ENCODE assay signal across 12 cellular contexts in the genomic region with DNA sequence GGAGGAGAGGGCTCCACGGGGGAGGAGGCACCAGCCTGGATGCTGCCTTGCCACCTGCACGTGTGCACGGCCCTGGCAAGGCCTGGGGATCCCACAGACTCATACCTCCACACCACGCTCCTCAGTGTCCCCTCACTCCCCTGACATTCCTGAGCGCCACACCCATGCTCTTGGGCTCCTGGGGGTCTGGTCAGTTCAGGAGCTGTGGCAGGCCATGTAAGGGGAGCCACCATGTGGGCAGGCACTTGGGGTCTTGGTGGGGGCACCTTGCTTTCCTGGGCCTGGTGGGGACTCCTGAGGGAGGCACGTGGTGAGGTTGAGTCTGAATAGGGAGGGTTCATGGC. TPM values are rescaled to one million over a fixed set of nuclear protein-coding genes. Genes with fewer than 3 reads are reported as not detected.
DNase-seq lines count a peak whose midpoint lies in the region; ATAC-seq and TF ChIP-seq lines count a peak whose summit lies in the region.
"Had no signal": no experiment of that assay in that cellular context is flagged by ENCODE, and none has a peak within 500 bp of the region (broad histone marks: within the 10 kb centered on the region; RNA-seq: fewer than 3 reads in every experiment).

No MANE protein-coding gene starts in this region.

- intact Hi-C loops in CD4-positive, alpha-beta memory T cell (cut with micrococcal nuclease): no loop called here
- intact Hi-C loops in left ventricle myocardium inferior (cut with micrococcal nuclease): no loop called here

- CTCF ChIA-PET in CD4-positive, alpha-beta memory T cell (lab: Charles Lee; ENCODE audit: partially characterized antibody): no interaction called here
- CTCF ChIA-PET in activated CD8-positive, alpha-beta T cell treated with anti-CD3 and anti-CD28 coated beads, Interleukin-2, amount 10 ng/mL, durations not matched to agents 7 days and 5 days (lab: Charles Lee): no interaction called here

- H3K9ac ChIP-seq in rectal smooth muscle tissue (ENCODE audit: low read length): peak overlapping the region; percentile 59

- H3K9me3 ChIP-seq in CD4-positive, alpha-beta memory T cell (ENCODE audit: control insufficient read depth in 1 of 2, low read length in 2 of 2): no peaks in the 10 kb centered on the region
- H3K9me3 ChIP-seq in left ventricle myocardium inferior (replicated peaks): no peaks in the 10 kb centered on the region

- no peaks in the 10 kb centered on the region for H3K27me3 ChIP-seq in CD4-positive, alpha-beta memory T cell (ENCODE audit: insufficient read depth, low read length)
- H3K27me3 ChIP-seq in left ventricle myocardium inferior (ENCODE audit: low read depth): no peaks in the 10 kb centered on the region
- no peaks in the 10 kb centered on the region for H3K27me3 ChIP-seq in rectal smooth muscle tissue (ENCODE audit: control insufficient read depth, insufficient read depth, low read length)

- H3K27ac Mint-ChIP-seq in CD4-positive, alpha-beta memory T cell: peak overlapping the region in 5 of 7 donors; percentile 18 to 80 (median 78)
- peak overlapping the region; percentile 22 for H3K27ac Mint-ChIP-seq in activated CD8-positive, alpha-beta T cell treated with anti-CD3 and anti-CD28 coated beads, Interleukin-2, amount 10 ng/mL, durations not matched to agents 7 days and 5 days
- H3K27ac Mint-ChIP-seq in stimulated activated memory B cell treated with anti-CD40 and anti-IgM and Interleukin-4, amounts not matched to agents 10 μg/mL and 1 μg/mL and 100 μg/mL, for 72 hours: no peak overlapping the region
- H3K27ac Mint-ChIP-seq: activated T-helper 17 cell treated with anti-CD3 and anti-CD28 coated beads, Interleukin-2, amount 50 U/mL, for 72 hours; type B pancreatic cell had no signal

- H3K4me3 Mint-ChIP-seq in CD4-positive, alpha-beta memory T cell: no peak overlapping the region
- H3K4me3 Mint-ChIP-seq in activated CD8-positive, alpha-beta T cell treated with anti-CD3 and anti-CD28 coated beads, Interleukin-2, amount 10 ng/mL, durations not matched to agents 7 days and 5 days: no peak overlapping the region
- H3K4me3 Mint-ChIP-seq in stimulated activated memory B cell treated with anti-CD40 and anti-IgM and Interleukin-4, amounts not matched to agents 10 μg/mL and 1 μg/mL and 100 μg/mL, for 72 hours: no peak overlapping the region
- H3K4me3 Mint-ChIP-seq: activated T-helper 17 cell treated with anti-CD3 and anti-CD28 coated beads, Interleukin-2, amount 50 U/mL, for 72 hours; type B pancreatic cell had no signal

- H3K4me1 ChIP-seq in CD4-positive, alpha-beta memory T cell (ENCODE audit: insufficient read depth, low read length): no peaks in the 10 kb centered on the region
- H3K4me1 ChIP-seq in left ventricle myocardium inferior (peaks cover 59% of the 10 kb centered on the region), rectal smooth muscle tissue (ENCODE audit: control insufficient read depth, insufficient read depth, low read length) (peaks cover 31% of the 10 kb centered on the region)

- no peak overlapping the region for H3K4me3 ChIP-seq in CD4-positive, alpha-beta memory T cell (ENCODE audit: low read length in 2 of 2)
- H3K4me3 ChIP-seq in left ventricle myocardium inferior (peak overlapping the region; percentile 59), rectal smooth muscle tissue (ENCODE audit: low read length) (peak overlapping the region; percentile 40)

- peak in 1 of 5 donors; percentile 1 for DNase-seq in CD4-positive, alpha-beta memory T cell
- no peak for DNase-seq in activated CD8-positive, alpha-beta T cell treated with anti-CD3 and anti-CD28 coated beads, Interleukin-2, amount 10 ng/mL, durations not matched to agents 7 days and 5 days
- DNase-seq in left ventricle myocardium inferior: peak; percentile 13
- no peak for DNase-seq in AG08395 (ENCODE audit: low spot score)
- no peak for DNase-seq in stimulated activated CD4-positive, alpha-beta T cell treated with anti-CD3 and anti-CD28 coated beads, Interleukin-1b, Interleukin-23, amount 100 ng/mL, for 48 hours
- DNase-seq: NCI-H146 had no signal

- POLR2A ChIA-PET in CD4-positive, alpha-beta memory T cell (lab: Charles Lee; ENCODE audit: partially characterized antibody): interaction anchor here (2.5 kb wide), 1 partner anchor 10 kb away, joined by 20 read pairs; a partner anchor contains a TSS
- POLR2A ChIA-PET in activated CD8-positive, alpha-beta T cell treated with anti-CD3 and anti-CD28 coated beads, Interleukin-2, amount 10 ng/mL, durations not matched to agents 7 days and 5 days (lab: Charles Lee): interaction anchor here (0.9 to 1.3 kb wide), 2 partner anchors 10 to 14 kb away, joined by 3 to 6 read pairs; no protein-coding TSS in a partner anchor

- no peak for ATAC-seq in activated CD8-positive, alpha-beta T cell treated with anti-CD3 and anti-CD28 coated beads, Interleukin-2, amount 10 ng/mL, durations not matched to agents 7 days and 5 days
- no peak for ATAC-seq in HG03354 (IDR thresholded peaks at IDR 0.05; ENCODE audit: poor library complexity, severe bottlenecking, unreplicated experiment)
- ATAC-seq in stimulated activated memory B cell treated with anti-CD40 and anti-IgM and Interleukin-4, amounts not matched to agents 10 μg/mL and 1 μg/mL and 100 μg/mL, for 72 hours: no peak
- ATAC-seq: activated T-helper 17 cell treated with anti-CD3 and anti-CD28 coated beads, Interleukin-2, amount 50 U/mL, for 72 hours had no signal

- no peaks in the 10 kb centered on the region for H3K27me3 Mint-ChIP-seq in CD4-positive, alpha-beta memory T cell
- H3K27me3 Mint-ChIP-seq in activated CD8-positive, alpha-beta T cell treated with anti-CD3 and anti-CD28 coated beads, Interleukin-2, amount 10 ng/mL, durations not matched to agents 7 days and 5 days (ENCODE audit: low read depth): no peaks in the 10 kb centered on the region
- no peaks in the 10 kb centered on the region for H3K27me3 Mint-ChIP-seq in stimulated activated memory B cell treated with anti-CD40 and anti-IgM and Interleukin-4, amounts not matched to agents 10 μg/mL and 1 μg/mL and 100 μg/mL, for 72 hours
- H3K27me3 Mint-ChIP-seq: activated T-helper 17 cell treated with anti-CD3 and anti-CD28 coated beads, Interleukin-2, amount 50 U/mL, for 72 hours; type B pancreatic cell had no signal

- H3K4me1 Mint-ChIP-seq in CD4-positive, alpha-beta memory T cell: peaks cover 0 to 4% (median 0%) of the 10 kb centered on the region in 4 donors
- H3K4me1 Mint-ChIP-seq in activated CD8-positive, alpha-beta T cell treated with anti-CD3 and anti-CD28 coated beads, Interleukin-2, amount 10 ng/mL, durations not matched to agents 7 days and 5 days (ENCODE audit: low read depth): peaks cover 26% of the 10 kb centered on the region
- H3K4me1 Mint-ChIP-seq in stimulated activated memory B cell treated with anti-CD40 and anti-IgM and Interleukin-4, amounts not matched to agents 10 μg/mL and 1 μg/mL and 100 μg/mL, for 72 hours: peaks cover 8% of the 10 kb centered on the region

- no peaks in the 10 kb centered on the region for H3K9me3 Mint-ChIP-seq in CD4-positive, alpha-beta memory T cell
- no peaks in the 10 kb centered on the region for H3K9me3 Mint-ChIP-seq in activated CD8-positive, alpha-beta T cell treated with anti-CD3 and anti-CD28 coated beads, Interleukin-2, amount 10 ng/mL, durations not matched to agents 7 days and 5 days (ENCODE audit: insufficient read depth)
- no peaks in the 10 kb centered on the region for H3K9me3 Mint-ChIP-seq in stimulated activated memory B cell treated with anti-CD40 and anti-IgM and Interleukin-4, amounts not matched to agents 10 μg/mL and 1 μg/mL and 100 μg/mL, for 72 hours
- H3K9me3 Mint-ChIP-seq: activated T-helper 17 cell treated with anti-CD3 and anti-CD28 coated beads, Interleukin-2, amount 50 U/mL, for 72 hours; type B pancreatic cell had no signal

- TF ChIP-seq CTCF in left ventricle myocardium inferior (IDR thresholded peaks at IDR 0.05; ENCODE audit: borderline replicate concordance): no peak

- peaks cover 27% of the 10 kb centered on the region for H3K36me3 ChIP-seq in CD4-positive, alpha-beta memory T cell (ENCODE audit: insufficient read depth, low read length)
- H3K36me3 ChIP-seq in left ventricle myocardium inferior (peaks cover 26% of the 10 kb centered on the region), rectal smooth muscle tissue (ENCODE audit: control insufficient read depth, insufficient read depth, low read length) (peaks cover 13% of the 10 kb centered on the region)

- no peak overlapping the region for H3K27ac ChIP-seq in CD4-positive, alpha-beta memory T cell (ENCODE audit: low read depth, low read length)
- H3K27ac ChIP-seq in left ventricle myocardium inferior (replicated peaks) (peak overlapping the region; percentile 90), rectal smooth muscle tissue (ENCODE audit: low read depth, low read length) (peak overlapping the region; percentile 97)
- H3K27ac ChIP-seq: C4-2B had no signal

- H3K36me3 Mint-ChIP-seq in CD4-positive, alpha-beta memory T cell: peaks cover 0 to 2% of the 10 kb centered on the region in 2 donors
- H3K36me3 Mint-ChIP-seq in activated CD8-positive, alpha-beta T cell treated with anti-CD3 and anti-CD28 coated beads, Interleukin-2, amount 10 ng/mL, durations not matched to agents 7 days and 5 days (ENCODE audit: low read depth): no peaks in the 10 kb centered on the region
- H3K36me3 Mint-ChIP-seq in stimulated activated memory B cell treated with anti-CD40 and anti-IgM and Interleukin-4, amounts not matched to agents 10 μg/mL and 1 μg/mL and 100 μg/mL, for 72 hours: no peaks in the 10 kb centered on the region
- H3K36me3 Mint-ChIP-seq: type B pancreatic cell had no signal

RNA-seq across cellular contexts. Expression of a gene that starts 1.4 kb away (rescaled TPM):
- under 1 TPM; 0.61 to 0.80 TPM for total RNA-seq in CD4-positive, alpha-beta memory T cell
- not detected for polyA plus RNA-seq in CD4-positive, alpha-beta memory T cell
- total RNA-seq in activated CD8-positive, alpha-beta T cell treated with anti-CD3 and anti-CD28 coated beads, Interleukin-2, amount 10 ng/mL, durations not matched to agents 7 days and 5 days: 1 to 10 TPM; 4.1 to 4.4 TPM
- total RNA-seq in left ventricle myocardium inferior: 1.0 TPM

RNA-seq across cellular contexts. Expression of a gene that starts 11.1 kb away (rescaled TPM):
- total RNA-seq in CD4-positive, alpha-beta memory T cell: 100 to 1,000 TPM; 179 to 185 TPM
- polyA plus RNA-seq in CD4-positive, alpha-beta memory T cell: 100 to 1,000 TPM; 382 to 488 TPM
- total RNA-seq in activated CD8-positive, alpha-beta T cell treated with anti-CD3 and anti-CD28 coated beads, Interleukin-2, amount 10 ng/mL, durations not matched to agents 7 days and 5 days: 100 to 1,000 TPM; 339 to 344 TPM
- total RNA-seq in left ventricle myocardium inferior: 150 TPM

RNA-seq across cellular contexts. Expression of a gene that starts 14.5 kb away (rescaled TPM):
- 10 to 100 TPM; 10.9 to 12.0 TPM for total RNA-seq in CD4-positive, alpha-beta memory T cell
- polyA plus RNA-seq in CD4-positive, alpha-beta memory T cell: 1 to 10 TPM; 1.3 to 2.9 TPM
- total RNA-seq in activated CD8-positive, alpha-beta T cell treated with anti-CD3 and anti-CD28 coated beads, Interleukin-2, amount 10 ng/mL, durations not matched to agents 7 days and 5 days: 1 to 10 TPM; 7.5 to 8.9 TPM
- total RNA-seq in left ventricle myocardium inferior: 15.0 TPM

RNA-seq across cellular contexts. Expression of a gene that starts 42.0 kb away (rescaled TPM):
- total RNA-seq in CD4-positive, alpha-beta memory T cell: 10 to 100 TPM; 57.8 to 64.5 TPM
- polyA plus RNA-seq in CD4-positive, alpha-beta memory T cell: 100 to 1,000 TPM; 108 to 157 TPM
- total RNA-seq in activated CD8-positive, alpha-beta T cell treated with anti-CD3 and anti-CD28 coated beads, Interleukin-2, amount 10 ng/mL, durations not matched to agents 7 days and 5 days: 10 to 100 TPM; 51.1 to 60.7 TPM
- total RNA-seq in left ventricle myocardium inferior: 51.0 TPM

RNA-seq across cellular contexts. Expression of a gene that starts 48.0 kb away (rescaled TPM):
- 10 to 100 TPM; 28.5 to 30.7 TPM for total RNA-seq in CD4-positive, alpha-beta memory T cell
- 10 to 100 TPM; 16.4 to 20.0 TPM for polyA plus RNA-seq in CD4-positive, alpha-beta memory T cell
- total RNA-seq in activated CD8-positive, alpha-beta T cell treated with anti-CD3 and anti-CD28 coated beads, Interleukin-2, amount 10 ng/mL, durations not matched to agents 7 days and 5 days: 10 to 100 TPM; 24.7 to 25.6 TPM
- total RNA-seq in left ventricle myocardium inferior: 7.1 TPM

Comparison
In these comparisons a context has a peak if more than half of its experiments do, and no peak if none do; other contexts are left out.
1. H3K4me3 ChIP-seq: peak in left ventricle myocardium inferior (single experiment) and rectal smooth muscle tissue (single experiment); none in CD4-positive, alpha-beta memory T cell (0 of 2).